ENCODE assay signal across 20 cellular contexts in the genomic region with DNA sequence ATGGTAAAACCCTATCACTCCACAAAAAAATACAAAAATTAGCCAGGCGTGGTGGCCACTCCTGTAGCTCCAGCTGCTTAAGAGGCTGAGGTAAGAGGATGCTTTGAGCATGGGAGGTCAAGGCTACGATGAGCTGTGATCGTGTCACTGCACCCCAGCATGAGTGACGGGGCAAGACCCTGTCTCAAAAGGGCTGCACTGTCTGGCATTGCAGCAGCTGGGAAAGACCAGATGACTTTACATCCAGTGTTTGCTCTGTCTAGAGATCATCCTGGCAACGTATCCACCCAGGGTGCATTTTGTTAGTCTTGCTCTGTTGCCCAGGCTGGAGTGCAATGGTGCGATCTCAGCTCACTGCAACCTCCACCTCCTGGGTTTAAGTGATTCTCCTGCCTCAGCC. TPM values are rescaled to one million over a fixed set of nuclear protein-coding genes. Genes with fewer than 3 reads are reported as not detected.
DNase-seq lines count a peak whose midpoint lies in the region; ATAC-seq, FAIRE-seq and TF ChIP-seq lines count a peak whose summit lies in the region.
"Had no signal": no experiment of that assay in that cellular context is flagged by ENCODE, and none has a peak within 500 bp of the region (broad histone marks: within the 10 kb centered on the region; RNA-seq: fewer than 3 reads in every experiment).

No MANE protein-coding gene starts in this region.

- POLR2A ChIA-PET in HepG2 (lab: Yijun Ruan, JAX): no interaction called here

- no peak overlapping the region for H3K18ac ChIP-seq in trophoblast cell (ENCODE audit: low read length)

- no peak overlapping the region for H2BK5ac ChIP-seq in trophoblast cell (ENCODE audit: low read depth, low read length, poor library complexity)

- H3K4me3 ChIP-seq in HepG2 (replicated peaks in 1 of 3; ENCODE audit: insufficient read depth in 1 of 3, low read depth in 2 of 3, low read length in 3 of 3) (no peak overlapping the region), right lobe of liver (no peak overlapping the region), gastroesophageal sphincter (no peak overlapping the region), trophoblast cell (ENCODE audit: low read depth, low read length) (no peak overlapping the region)
- H3K4me3 ChIP-seq: HAP-1 had no signal

- intact Hi-C loops in HepG2 (cut with micrococcal nuclease; ENCODE audit: unreplicated experiment) (no loop called here), right lobe of liver (cut with DNase I) (no loop called here)

- no peaks in the 10 kb centered on the region for H4K20me1 ChIP-seq in HepG2 (ENCODE audit: insufficient read depth, low read length)

- H3K14ac ChIP-seq in trophoblast cell (ENCODE audit: low read length): no peak overlapping the region

- CTCF ChIA-PET in HepG2 (lab: Yijun Ruan, JAX; ENCODE audit: low intra/inter-chr PET ratio, low total read pairs): no interaction called here

- H4K8ac ChIP-seq in trophoblast cell (ENCODE audit: low read depth, low read length): no peak overlapping the region

- no peak overlapping the region for H4K12ac ChIP-seq in trophoblast cell (ENCODE audit: low read depth, low read length)

- no peak for TF ChIP-seq RAD21 in HepG2 (CRISPR knock-in tag; IDR thresholded peaks at IDR 0.05)

- H2AK5ac ChIP-seq in trophoblast cell (ENCODE audit: low read length): no peak overlapping the region

- no peak for TF ChIP-seq EP300 in HepG2 (IDR thresholded peaks at IDR 0.05; ENCODE audit: low read depth in 2 of 2, low read length in 2 of 2)
- no peak for TF ChIP-seq EP300 in HepG2 (CRISPR knock-in tag; IDR thresholded peaks at IDR 0.05; ENCODE audit: borderline replicate concordance)
- TF ChIP-seq EP300 in gastroesophageal sphincter (IDR thresholded peaks at IDR 0.05): no peak

- no peak overlapping the region for H2AFZ ChIP-seq in HepG2 (ENCODE audit: low read length)
- H2AFZ ChIP-seq in trophoblast cell (ENCODE audit: insufficient read depth, low read length, poor library complexity): no peak overlapping the region

- in situ Hi-C loops in HepG2 (cut with HindIII; ENCODE audit: extremely low pct_ligation_motif_present, low pct_unique_long_range_greater_than_20kb): no loop called here

- peak overlapping the region; percentile 29 for H3K4ac ChIP-seq in trophoblast cell (ENCODE audit: low read depth, low read length)

- H3K36me3 ChIP-seq in HepG2 (replicated peaks in 1 of 2; ENCODE audit: control insufficient read depth in 1 of 2, insufficient read depth in 2 of 2, low read length in 2 of 2) (peaks cover 0 to 1% of the 10 kb centered on the region in 2 experiments; a peak in 1 of 5 replicates), right lobe of liver (no peaks in the 10 kb centered on the region), gastroesophageal sphincter (no peaks in the 10 kb centered on the region), trophoblast cell (ENCODE audit: control insufficient read depth in 1 of 2, insufficient read depth in 2 of 2, low read length in 2 of 2) (peaks cover 2 to 4% of the 10 kb centered on the region in 2 experiments)
- H3K36me3 ChIP-seq: HAP-1 had no signal

- H2BK120ac ChIP-seq in trophoblast cell (ENCODE audit: insufficient read depth, low read length, poor library complexity): no peak overlapping the region

- no peak overlapping the region for H2BK12ac ChIP-seq in trophoblast cell (ENCODE audit: low read length)

- ATAC-seq in HepG2: no peak; the same call in 2 of the 3 replicates
- ATAC-seq in right lobe of liver: no peak
- ATAC-seq in gastroesophageal sphincter: no peak
- no peak for ATAC-seq in GM19023 (IDR thresholded peaks at IDR 0.05; ENCODE audit: unreplicated experiment)
- ATAC-seq: SK-N-SH treated with all-trans-retinoic acid at 6 μM for 48 hours had no signal

- H4K91ac ChIP-seq in trophoblast cell (ENCODE audit: low read depth, low read length): no peak overlapping the region

- H3K27me3 ChIP-seq in HepG2 (ENCODE audit: control insufficient read depth in 1 of 2, insufficient read depth in 2 of 2, low read length in 2 of 2) (no peaks in the 10 kb centered on the region), right lobe of liver (no peaks in the 10 kb centered on the region), gastroesophageal sphincter (no peaks in the 10 kb centered on the region), trophoblast cell (ENCODE audit: insufficient read depth, low read length) (no peaks in the 10 kb centered on the region)

- WGBS in HepG2 (ENCODE audit: low lambda C conversion rate): 95% methylated on average over 4 of the region's 6 CpGs
- no CpG with 5 or more reads among the region's 6 CpGs for WGBS in right lobe of liver (ENCODE audit: insufficient coverage, low coverage, low lambda C conversion rate, missing lambda C conversion rate)
- WGBS in gastroesophageal sphincter (ENCODE audit: low coverage in 1 of 2), 2 donors: 71 to 86% methylated on average over 1 to 2 of the region's 6 CpGs
- no CpG with 5 or more reads among the region's 6 CpGs for WGBS in trophoblast cell (ENCODE audit: extremely low coverage, insufficient coverage, insufficient read length)

- H3K27ac ChIP-seq in HepG2 (ENCODE audit: extremely low read length, insufficient read depth, low read length): no peak overlapping the region
- no peak overlapping the region for H3K27ac ChIP-seq in right lobe of liver
- peak overlapping the region in 3 of 4 donors; percentile 69 to 73 (median 71) for H3K27ac ChIP-seq in gastroesophageal sphincter
- no peak overlapping the region for H3K27ac ChIP-seq in trophoblast cell (ENCODE audit: low read depth, low read length)
- H3K27ac ChIP-seq: KMS-11 had no signal

- H3K9ac ChIP-seq in HepG2 (ENCODE audit: insufficient read depth, low read depth, low read length) (no peak overlapping the region), trophoblast cell (ENCODE audit: low read length) (no peak overlapping the region)
- H3K9ac ChIP-seq: KMS-11 had no signal

- TF ChIP-seq POLR2A in HepG2 (IDR thresholded peaks at IDR 0.05; ENCODE audit: insufficient read depth in 1 of 2, low read depth in 2 of 2, low read length in 2 of 2) (no peak), right lobe of liver (IDR thresholded peaks at IDR 0.05) (no peak), gastroesophageal sphincter (IDR thresholded peaks at IDR 0.05) (no peak)

- no peak for DNase-seq in HepG2 (ENCODE audit: low spot score)
- no peak for DNase-seq in right lobe of liver
- DNase-seq in trophoblast cell: no peak
- no peak for DNase-seq in activated CD4-positive, alpha-beta T cell treated with anti-CD3 and anti-CD28 coated beads, Interleukin-2, amount 50 U/mL, for 4 hours
- no peak for DNase-seq in NCI-H2081 (lab: John Stamatoyannopoulos, UW)
- no peak for DNase-seq in anterior cingulate cortex (lab: John Stamatoyannopoulos, UW)
- DNase-seq: 8988T; DMS79 treated with DMSO at 0.1 percent for 48 hours; NCI-H1436; NCI-H2029; NCI-H2171 treated with DMSO at 0.1 percent for 48 hours; NCI-H446 treated with DMSO at 0.1 percent for 48 hours; NCI-H69; NK-92 treated with Interleukin-12 subunit alpha and Interleukin-12 subunit beta, amount 100 ng/mL, for 24 hours; SIG-M5 had no signal

- H3K4me1 ChIP-seq in HepG2 (ENCODE audit: insufficient read depth, low read length): no peaks in the 10 kb centered on the region
- H3K4me1 ChIP-seq in right lobe of liver: no peaks in the 10 kb centered on the region
- peaks cover 0 to 20% (median 0%) of the 10 kb centered on the region in 3 donors for H3K4me1 ChIP-seq in gastroesophageal sphincter
- peaks cover 2 to 12% of the 10 kb centered on the region in 2 experiments for H3K4me1 ChIP-seq in trophoblast cell (ENCODE audit: control insufficient read depth in 1 of 2, insufficient read depth in 2 of 2, low read length in 2 of 2)
- H3K4me1 ChIP-seq: HAP-1 had no signal

- FAIRE-seq in HepG2 (lab: Jason Lieb, UNC): no peak

- no peaks in the 10 kb centered on the region for H3K9me3 ChIP-seq in HepG2 (ENCODE audit: low read length)
- no peaks in the 10 kb centered on the region for H3K9me3 ChIP-seq in right lobe of liver
- no peaks in the 10 kb centered on the region for H3K9me3 ChIP-seq in gastroesophageal sphincter
- no peaks in the 10 kb centered on the region for H3K9me3 ChIP-seq in trophoblast cell (ENCODE audit: insufficient read depth, low read depth, low read length)

- TF ChIP-seq CTCF in HepG2 (CRISPR knock-in tag; IDR thresholded peaks at IDR 0.05) (no peak), right lobe of liver (IDR thresholded peaks at IDR 0.05) (no peak), gastroesophageal sphincter (IDR thresholded peaks at IDR 0.05) (no peak)

- no peak overlapping the region for H3K4me2 ChIP-seq in HepG2 (ENCODE audit: low read depth, low read length)
- no peak overlapping the region for H3K4me2 ChIP-seq in trophoblast cell (ENCODE audit: low read length)
- H3K4me2 ChIP-seq: KMS-11 had no signal

- peaks cover 6% of the 10 kb centered on the region for H3K79me1 ChIP-seq in trophoblast cell (ENCODE audit: low read length)

- no TSS peak for BruUV-seq in HepG2 (replicated peaks; lab: Mats Ljungman, UMichigan)

- H3K23ac ChIP-seq in trophoblast cell (ENCODE audit: low read length): no peak overlapping the region

- no peaks in the 10 kb centered on the region for H3K79me2 ChIP-seq in HepG2 (ENCODE audit: insufficient read depth, low read length)
- peaks cover 3% of the 10 kb centered on the region for H3K79me2 ChIP-seq in trophoblast cell (ENCODE audit: control insufficient read depth, insufficient read depth, low read length, poor library complexity)

RNA-seq across cellular contexts. Expression of a gene that starts 52.0 kb away (rescaled TPM):
- total RNA-seq in HepG2 (2016; rRNA removed; fragmentation: Illumina TruSeq; extraction: Trizol) (25.5 and 30.3 TPM in 2 replicates), right lobe of liver (10 to 100 TPM in 5 of 6 experiments, 1 to 10 TPM in 1; 10.0 to 18.1 (median 13.4) TPM), gastroesophageal sphincter (10 to 100 TPM; 20.5 to 33.9 (median 27.8) TPM)
- total RNA-seq in HepG2 (2016; cell fraction: cytosol; rRNA removed; fragmentation: Illumina TruSeq; extraction: Trizol; ENCODE audit: low read depth): 4.8 and 5.8 TPM in 2 replicates
- total RNA-seq in HepG2 (2016; cell fraction: insoluble cytoplasmic fraction; rRNA removed; fragmentation: Illumina TruSeq; extraction: Trizol): 26.8 and 31.7 TPM in 2 replicates
- total RNA-seq in HepG2 (2016; cell fraction: membrane; rRNA removed; fragmentation: Illumina TruSeq; extraction: Trizol): 8.4 and 8.7 TPM in 2 replicates
- 17.8 and 20.7 TPM in 2 replicates for total RNA-seq in HepG2 (2016; cell fraction: nucleus; rRNA removed; fragmentation: Illumina TruSeq; extraction: Trizol)
- 12.3 and 12.4 TPM in 2 replicates for polyA plus RNA-seq in HepG2 (2011; rRNA removed)
- polyA plus RNA-seq in HepG2 (2011; cell fraction: cytosol; rRNA removed): 16.1 and 17.4 TPM in 2 replicates
- 9.4 and 10.2 TPM in 2 replicates for polyA plus RNA-seq in HepG2 (2011; cell fraction: nucleus; rRNA removed)
- polyA plus RNA-seq in HepG2 (2012): 12.8 and 14.9 TPM in 2 replicates
- polyA plus RNA-seq in HepG2 (2016; cell fraction: cytosol; fragmentation: Illumina TruSeq; extraction: Trizol; ENCODE audit: low read depth): 3.0 and 3.1 TPM in 2 replicates
- polyA plus RNA-seq in HepG2 (2016; cell fraction: insoluble cytoplasmic fraction; fragmentation: Illumina TruSeq; extraction: Trizol; ENCODE audit: low read depth): 25.8 and 28.8 TPM in 2 replicates
- polyA plus RNA-seq in HepG2 (2016; cell fraction: membrane; fragmentation: Illumina TruSeq; extraction: Trizol; ENCODE audit: low read depth): 4.6 and 4.9 TPM in 2 replicates
- polyA plus RNA-seq in HepG2 (2016; cell fraction: nucleus; fragmentation: Illumina TruSeq; extraction: Trizol; ENCODE audit: insufficient read depth, low read depth): 13.4 and 15.4 TPM in 2 replicates
- polyA minus RNA-seq in HepG2 (2011; rRNA and poly(A)+ RNA removed; ENCODE audit: low replicate concordance): 12.6 and 16.7 TPM in 2 replicates
- 6.9 and 10.1 TPM in 2 replicates for polyA minus RNA-seq in HepG2 (2011; cell fraction: cytosol; rRNA and poly(A)+ RNA removed)
- 28.8 and 34.7 TPM in 2 replicates for polyA minus RNA-seq in HepG2 (2011; cell fraction: nucleus; rRNA and poly(A)+ RNA removed)
- polyA plus RNA-seq in trophoblast cell (2013): 9.8 and 11.1 TPM in 2 replicates

RNA-seq across cellular contexts. Expression of a gene that starts 52.1 kb away (rescaled TPM):
- total RNA-seq in HepG2 (2016; rRNA removed; fragmentation: Illumina TruSeq; extraction: Trizol) (87.8 and 112 TPM in 2 replicates), right lobe of liver (10 to 100 TPM; 34.6 to 66.4 (median 39.9) TPM), gastroesophageal sphincter (100 to 1,000 TPM in 2 of 4 donors, 10 to 100 TPM in 2; 52.5 to 119 (median 99.3) TPM)
- 9.8 and 11.3 TPM in 2 replicates for total RNA-seq in HepG2 (2016; cell fraction: cytosol; rRNA removed; fragmentation: Illumina TruSeq; extraction: Trizol; ENCODE audit: low read depth)
- total RNA-seq in HepG2 (2016; cell fraction: insoluble cytoplasmic fraction; rRNA removed; fragmentation: Illumina TruSeq; extraction: Trizol): 79.1 and 124 TPM in 2 replicates
- total RNA-seq in HepG2 (2016; cell fraction: membrane; rRNA removed; fragmentation: Illumina TruSeq; extraction: Trizol): 22.5 and 25.3 TPM in 2 replicates
- 44.3 and 54.7 TPM in 2 replicates for total RNA-seq in HepG2 (2016; cell fraction: nucleus; rRNA removed; fragmentation: Illumina TruSeq; extraction: Trizol)
- polyA plus RNA-seq in HepG2 (2011; rRNA removed): 42.0 and 53.7 TPM in 2 replicates
- polyA plus RNA-seq in HepG2 (2011; cell fraction: cytosol; rRNA removed): 29.7 and 47.5 TPM in 2 replicates
- 30.6 and 44.9 TPM in 2 replicates for polyA plus RNA-seq in HepG2 (2011; cell fraction: nucleus; rRNA removed)
- 56.4 and 101 TPM in 2 replicates for polyA plus RNA-seq in HepG2 (2012)
- polyA plus RNA-seq in HepG2 (2016; cell fraction: cytosol; fragmentation: Illumina TruSeq; extraction: Trizol; ENCODE audit: low read depth): 6.7 and 7.7 TPM in 2 replicates
- polyA plus RNA-seq in HepG2 (2016; cell fraction: insoluble cytoplasmic fraction; fragmentation: Illumina TruSeq; extraction: Trizol; ENCODE audit: low read depth): 153 and 154 TPM in 2 replicates
- polyA plus RNA-seq in HepG2 (2016; cell fraction: membrane; fragmentation: Illumina TruSeq; extraction: Trizol; ENCODE audit: low read depth): 13.2 and 14.9 TPM in 2 replicates
- 86.8 and 90.1 TPM in 2 replicates for polyA plus RNA-seq in HepG2 (2016; cell fraction: nucleus; fragmentation: Illumina TruSeq; extraction: Trizol; ENCODE audit: insufficient read depth, low read depth)
- 13.1 and 20.3 TPM in 2 replicates for polyA minus RNA-seq in HepG2 (2011; rRNA and poly(A)+ RNA removed; ENCODE audit: low replicate concordance)
- 14.1 and 21.6 TPM in 2 replicates for polyA minus RNA-seq in HepG2 (2011; cell fraction: cytosol; rRNA and poly(A)+ RNA removed)
- polyA minus RNA-seq in HepG2 (2011; cell fraction: nucleus; rRNA and poly(A)+ RNA removed): 37.0 and 38.0 TPM in 2 replicates
- 35.3 and 36.5 TPM in 2 replicates for polyA plus RNA-seq in trophoblast cell (2013)

Comparison
In these comparisons a context has a peak if more than half of its experiments do, and no peak if none do; other contexts are left out.
1. H3K27ac ChIP-seq: peak in gastroesophageal sphincter (3 of 4); none in HepG2 (single experiment), right lobe of liver (0 of 3) and trophoblast cell (single experiment).